ENCODE assay signal across 16 cellular contexts in the genomic region with DNA sequence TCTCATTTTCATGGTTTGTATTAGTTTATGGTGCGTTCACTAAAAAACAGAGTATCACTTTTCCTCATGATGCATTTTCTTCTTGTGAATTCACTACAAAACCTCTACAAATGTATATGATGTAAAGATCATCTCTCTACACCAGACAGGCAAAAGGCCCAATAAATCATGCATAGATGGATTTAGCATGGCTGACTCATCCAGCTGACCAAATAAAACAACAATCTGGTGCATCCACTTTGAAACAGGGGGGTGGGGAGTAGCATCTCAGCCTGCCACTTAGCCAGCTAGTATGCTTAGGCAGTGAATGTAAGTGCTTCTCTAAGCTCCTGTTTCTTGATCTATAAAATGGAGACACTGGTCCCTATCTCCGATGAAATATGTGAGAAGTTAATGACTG.
DNase-seq lines count a peak whose midpoint lies in the region; ATAC-seq and TF ChIP-seq lines count a peak whose summit lies in the region.
"Had no signal": no experiment of that assay in that cellular context is flagged by ENCODE, and none has a peak within 500 bp of the region (broad histone marks: within the 10 kb centered on the region; RNA-seq: fewer than 3 reads in every experiment).

No MANE protein-coding gene starts in this region.

- TF ChIP-seq CTCF in AG04449 (IDR thresholded peaks at IDR 0.05; ENCODE audit: insufficient read depth, low read length, missing control alignments) (no peak), fibroblast of pulmonary artery (IDR thresholded peaks at IDR 0.05; ENCODE audit: low read length, missing control alignments) (no peak), esophagus muscularis mucosa (IDR thresholded peaks at IDR 0.05) (no peak)

- ATAC-seq in GM18517 (IDR thresholded peaks at IDR 0.05; ENCODE audit: unreplicated experiment) = no peak
- ATAC-seq in GM18511 (IDR thresholded peaks at IDR 0.05; ENCODE audit: unreplicated experiment) = no peak
- ATAC-seq: naive thymus-derived CD4-positive, alpha-beta T cell; right lobe of liver had no signal

- no peaks in the 10 kb centered on the region for H3K4me1 ChIP-seq in esophagus muscularis mucosa
- H3K4me1 ChIP-seq: adrenal gland, right lobe of liver, tibial nerve had no signal

- peaks cover 0 to 15% (median 4%) of the 10 kb centered on the region in 4 donors for H3K36me3 ChIP-seq in esophagus muscularis mucosa
- H3K36me3 ChIP-seq: adrenal gland, BLaER1, right lobe of liver, tibial nerve had no signal

- TF ChIP-seq POLR2A in esophagus muscularis mucosa (IDR thresholded peaks at IDR 0.05; ENCODE audit: low read depth) = no peak

- intact Hi-C loops in esophagus muscularis mucosa (cut with DNase I) = no loop called here

- H3K4me3 ChIP-seq in AG04449 (ENCODE audit: low read depth, low read length) = no peak overlapping the region
- no peak overlapping the region for H3K4me3 ChIP-seq in fibroblast of pulmonary artery (replicated peaks; ENCODE audit: low read depth, low read length)
- H3K4me3 ChIP-seq in esophagus muscularis mucosa = no peak overlapping the region
- H3K4me3 ChIP-seq: adrenal gland, BLaER1, right lobe of liver, tibial nerve had no signal

- CTCF ChIA-PET in AG04449 (lab: Yijun Ruan, JAX) (interaction anchor here (0.7 to 1.3 kb wide), 2 partner anchors 17 to 85 kb away, joined by 3 to 5 read pairs; no protein-coding TSS in a partner anchor), HEK293T (lab: Yijun Ruan, JAX) (no interaction called here)

- no peaks in the 10 kb centered on the region for H3K9me3 ChIP-seq in esophagus muscularis mucosa
- H3K9me3 ChIP-seq: adrenal gland, BLaER1, right lobe of liver, tibial nerve had no signal

- no peak for TF ChIP-seq EP300 in esophagus muscularis mucosa (IDR thresholded peaks at IDR 0.05)

- POLR2A ChIA-PET in AG04449 (lab: Yijun Ruan, JAX) (interaction anchor here (1.4 kb wide), 1 partner anchor 30 kb away, joined by 4 read pairs; no protein-coding TSS in a partner anchor), HEK293T (lab: Yijun Ruan, JAX) (no interaction called here)

- DNase-seq in AG04449 (ENCODE audit: low read depth, low spot score) = peak; percentile 36
- DNase-seq in HEK293T (ENCODE audit: extremely low spot score) = no peak
- peak; percentile 40 for DNase-seq in RPMI7951 (ENCODE audit: low read depth)
- peak; percentile 13 for DNase-seq in fibroblast of pulmonary artery (ENCODE audit: low read depth)
- DNase-seq in NCI-H1048 (lab: John Stamatoyannopoulos, UW) = no peak
- DNase-seq in esophagus muscularis mucosa (ENCODE audit: extremely low spot score) = no peak
- DNase-seq: adrenal gland; H9; MM.1S; naive thymus-derived CD4-positive, alpha-beta T cell; right lobe of liver; T-helper 9 cell had no signal

- 91% methylated on average over 2 of the region's 2 CpGs for WGBS in esophagus muscularis mucosa

- no peaks in the 10 kb centered on the region for H3K27me3 ChIP-seq in esophagus muscularis mucosa
- H3K27me3 ChIP-seq: adrenal gland, BLaER1, right lobe of liver, tibial nerve had no signal

- no peak overlapping the region for H3K27ac ChIP-seq in esophagus muscularis mucosa (replicated peaks in 1 of 4)
- H3K27ac ChIP-seq: adrenal gland, BLaER1, right lobe of liver, tibial nerve had no signal

TF ChIP-seq in HEK293T, 16 proteins besides CTCF, POLR2A, EP300 and RAD21:
- TF ChIP-seq, protein P1, sequence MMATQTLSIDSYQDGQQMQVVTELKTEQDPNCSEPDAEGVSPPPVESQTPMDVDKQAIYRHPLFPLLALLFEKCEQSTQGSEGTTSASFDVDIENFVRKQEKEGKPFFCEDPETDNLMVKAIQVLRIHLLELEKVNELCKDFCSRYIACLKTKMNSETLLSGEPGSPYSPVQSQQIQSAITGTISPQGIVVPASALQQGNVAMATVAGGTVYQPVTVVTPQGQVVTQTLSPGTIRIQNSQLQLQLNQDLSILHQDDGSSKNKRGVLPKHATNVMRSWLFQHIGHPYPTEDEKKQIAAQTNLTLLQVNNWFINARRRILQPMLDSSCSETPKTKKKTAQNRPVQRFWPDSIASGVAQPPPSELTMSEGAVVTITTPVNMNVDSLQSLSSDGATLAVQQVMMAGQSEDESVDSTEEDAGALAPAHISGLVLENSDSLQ (IDR thresholded peaks at IDR 0.05) = peak; percentile 50; the same call in 1 of the 2 replicates
- no peak for TF ChIP-seq ELF4 (IDR thresholded peaks at IDR 0.05)
- no peak for TF ChIP-seq FOXA1 (IDR thresholded peaks at IDR 0.05)

Comparison
In these comparisons a context has a peak if more than half of its experiments do, and no peak if none do; other contexts are left out.
1. DNase-seq: peak in AG04449 (single experiment), RPMI7951 (single experiment) and fibroblast of pulmonary artery (single experiment); none in HEK293T (single experiment), NCI-H1048 (single experiment) and esophagus muscularis mucosa (single experiment).